In the genomic region with DNA sequence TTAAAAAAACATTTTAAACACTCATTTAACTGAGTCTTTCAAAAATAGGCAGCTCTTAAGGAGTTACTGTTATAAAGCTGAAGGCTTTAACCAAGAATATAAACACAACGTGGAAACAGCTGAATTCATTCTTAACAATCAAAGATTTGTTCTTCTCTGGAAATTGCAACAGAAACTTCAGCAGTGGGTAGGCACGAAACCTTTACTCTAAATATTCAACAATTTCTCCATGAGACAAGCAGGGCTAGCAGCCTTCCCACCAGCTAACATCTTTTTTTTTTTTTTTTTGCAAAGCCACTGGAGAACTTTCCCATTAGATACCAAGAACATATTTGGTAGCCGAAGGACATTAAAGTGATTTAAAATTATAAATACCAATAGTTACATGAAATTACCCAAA, we compare ENCODE assay signal across 1 cellular context.
TF ChIP-seq lines count a peak whose summit lies in the region.

No MANE protein-coding gene starts in this region.

TF ChIP-seq in HepG2, 621 proteins besides CTCF, POLR2A, EP300 and RAD21 (continued from another document):
- no peak for TF ChIP-seq ZNF329 (CRISPR knock-in tag; IDR thresholded peaks at IDR 0.05; ENCODE audit: low read depth)
- TF ChIP-seq ZNF20 (CRISPR knock-in tag; IDR thresholded peaks at IDR 0.05): no peak
- no peak for TF ChIP-seq ZNF570 (CRISPR knock-in tag; IDR thresholded peaks at IDR 0.05; ENCODE audit: borderline replicate concordance)
- no peak for TF ChIP-seq ZNF547 (CRISPR knock-in tag; IDR thresholded peaks at IDR 0.05)
- no peak for TF ChIP-seq ZNF83 (CRISPR knock-in tag; IDR thresholded peaks at IDR 0.05; ENCODE audit: borderline replicate concordance)
- TF ChIP-seq TEAD3 (CRISPR knock-in tag; optimal IDR thresholded peaks at IDR 0.05; ENCODE audit: borderline replicate concordance): no peak
- TF ChIP-seq, protein P1, sequence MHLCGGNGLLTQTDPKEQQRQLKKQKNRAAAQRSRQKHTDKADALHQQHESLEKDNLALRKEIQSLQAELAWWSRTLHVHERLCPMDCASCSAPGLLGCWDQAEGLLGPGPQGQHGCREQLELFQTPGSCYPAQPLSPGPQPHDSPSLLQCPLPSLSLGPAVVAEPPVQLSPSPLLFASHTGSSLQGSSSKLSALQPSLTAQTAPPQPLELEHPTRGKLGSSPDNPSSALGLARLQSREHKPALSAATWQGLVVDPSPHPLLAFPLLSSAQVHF (CRISPR knock-in tag; IDR thresholded peaks at IDR 0.05): no peak
